ENCODE assay signal across 8 cellular contexts in the genomic region with DNA sequence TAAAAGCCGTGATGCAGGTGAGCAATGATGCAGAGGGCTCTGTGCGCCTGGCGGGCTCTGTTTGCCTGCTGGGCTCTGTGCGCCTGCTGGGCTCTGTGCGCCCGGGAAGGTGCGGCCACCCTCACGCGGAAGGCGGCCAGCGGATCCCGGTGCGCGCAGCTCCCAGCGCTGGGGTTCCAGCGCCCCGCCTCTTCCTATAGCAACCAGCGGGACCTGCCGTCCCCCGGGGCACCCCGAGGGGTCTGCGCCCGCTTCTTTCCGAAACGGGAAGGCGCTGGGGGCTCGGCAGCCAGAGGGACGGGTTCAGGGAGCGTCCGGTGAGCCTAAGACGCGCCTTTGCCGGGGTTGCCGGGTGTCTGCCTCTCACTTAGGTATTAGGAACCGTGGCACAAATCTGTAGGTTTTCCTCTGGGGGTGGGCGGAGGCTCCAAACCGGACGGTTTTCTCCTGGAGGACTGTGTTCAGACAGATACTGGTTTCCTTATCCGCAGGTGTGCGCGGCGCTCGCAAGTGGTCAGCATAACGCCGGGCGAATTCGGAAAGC. TPM values are rescaled to one million over a fixed set of nuclear protein-coding genes. Genes with fewer than 3 reads are reported as not detected.
DNase-seq lines count a peak whose midpoint lies in the region; ATAC-seq lines count a peak whose summit lies in the region.

No MANE protein-coding gene starts in this region.

- no peaks in the 10 kb centered on the region for H3K9me3 ChIP-seq in iPS-18c (ENCODE audit: control insufficient read depth, insufficient read depth, low read length)

- no peaks in the 10 kb centered on the region for H3K27me3 Mint-ChIP-seq in activated naive CD8-positive, alpha-beta T cell treated with anti-CD3 and anti-CD28 coated beads, Interleukin-2, amount 50 U/mL, for 24 hours
- peaks cover 44% of the 10 kb centered on the region for H3K27me3 Mint-ChIP-seq in stimulated activated memory B cell treated with anti-CD40 and anti-IgM and Interleukin-4, amounts not matched to agents 10 μg/mL and 1 μg/mL and 100 μg/mL, for 72 hours

- H3K4me1 Mint-ChIP-seq in activated naive CD8-positive, alpha-beta T cell treated with anti-CD3 and anti-CD28 coated beads, Interleukin-2, amount 50 U/mL, for 24 hours, result peaks cover 11% of the 10 kb centered on the region
- H3K4me1 Mint-ChIP-seq in stimulated activated memory B cell treated with anti-CD40 and anti-IgM and Interleukin-4, amounts not matched to agents 10 μg/mL and 1 μg/mL and 100 μg/mL, for 72 hours, result peaks cover 12% of the 10 kb centered on the region

- peak overlapping the region; percentile 79 for H3K4me3 ChIP-seq in iPS-18c (ENCODE audit: insufficient read depth, low read depth, low read length)

- peak; percentile 3 for DNase-seq in DMS53 treated with DMSO at 0.1 percent for 48 hours (lab: John Stamatoyannopoulos, UW; ENCODE audit: unreplicated experiment)
- peak; percentile 9 for DNase-seq in LHCN-M2 (ENCODE audit: low read depth)
- DNase-seq in activated naive CD8-positive, alpha-beta T cell treated with anti-CD3 and anti-CD28 coated beads, Interleukin-2, amount 50 U/mL, for 24 hours, result peak; percentile 38
- no peak for DNase-seq in middle frontal gyrus (ENCODE audit: extremely low spot score, low spot score)
- DNase-seq in COLO829 (ENCODE audit: low spot score), result no peak
- no peak for DNase-seq in NCI-H128 (lab: John Stamatoyannopoulos, UW; ENCODE audit: unreplicated experiment)

- no peaks in the 10 kb centered on the region for H3K9me3 Mint-ChIP-seq in activated naive CD8-positive, alpha-beta T cell treated with anti-CD3 and anti-CD28 coated beads, Interleukin-2, amount 50 U/mL, for 24 hours
- H3K9me3 Mint-ChIP-seq in stimulated activated memory B cell treated with anti-CD40 and anti-IgM and Interleukin-4, amounts not matched to agents 10 μg/mL and 1 μg/mL and 100 μg/mL, for 72 hours, result no peaks in the 10 kb centered on the region

- ATAC-seq in activated naive CD8-positive, alpha-beta T cell treated with anti-CD3 and anti-CD28 coated beads, Interleukin-2, amount 50 U/mL, for 24 hours, result peak; percentile 35
- peak; percentile 14 for ATAC-seq in stimulated activated memory B cell treated with anti-CD40 and anti-IgM and Interleukin-4, amounts not matched to agents 10 μg/mL and 1 μg/mL and 100 μg/mL, for 72 hours

- H3K27ac Mint-ChIP-seq in activated naive CD8-positive, alpha-beta T cell treated with anti-CD3 and anti-CD28 coated beads, Interleukin-2, amount 50 U/mL, for 24 hours, result no peak overlapping the region
- H3K27ac Mint-ChIP-seq in stimulated activated memory B cell treated with anti-CD40 and anti-IgM and Interleukin-4, amounts not matched to agents 10 μg/mL and 1 μg/mL and 100 μg/mL, for 72 hours, result no peak overlapping the region

- H3K4me3 Mint-ChIP-seq in activated naive CD8-positive, alpha-beta T cell treated with anti-CD3 and anti-CD28 coated beads, Interleukin-2, amount 50 U/mL, for 24 hours, result peak overlapping the region; percentile 81
- peak overlapping the region; percentile 69 for H3K4me3 Mint-ChIP-seq in stimulated activated memory B cell treated with anti-CD40 and anti-IgM and Interleukin-4, amounts not matched to agents 10 μg/mL and 1 μg/mL and 100 μg/mL, for 72 hours

- H3K36me3 Mint-ChIP-seq in activated naive CD8-positive, alpha-beta T cell treated with anti-CD3 and anti-CD28 coated beads, Interleukin-2, amount 50 U/mL, for 24 hours (ENCODE audit: low read depth), result no peaks in the 10 kb centered on the region
- peaks cover 31% of the 10 kb centered on the region for H3K36me3 Mint-ChIP-seq in stimulated activated memory B cell treated with anti-CD40 and anti-IgM and Interleukin-4, amounts not matched to agents 10 μg/mL and 1 μg/mL and 100 μg/mL, for 72 hours

RNA-seq across cellular contexts. Expression of a gene that starts 31.8 kb away (rescaled TPM):
- total RNA-seq in LHCN-M2 (2014; rRNA removed), result 144 and 150 TPM in 2 replicates
- polyA plus RNA-seq in LHCN-M2 (2012), result 167 TPM

Comparison
In these comparisons a context has a peak if more than half of its experiments do, and no peak if none do; other contexts are left out.
1. DNase-seq: peak in DMS53 treated with DMSO at 0.1 percent for 48 hours (single experiment), LHCN-M2 (single experiment) and activated naive CD8-positive, alpha-beta T cell treated with anti-CD3 and anti-CD28 coated beads, Interleukin-2, amount 50 U/mL, for 24 hours (single experiment); none in middle frontal gyrus (single experiment), COLO829 (single experiment) and NCI-H128 (single experiment).